ENCODE assay signal across 1 cellular context in genomic region chr15:86316216-86316615, GRCh38.
TF ChIP-seq lines count a peak whose summit lies in the region.

No MANE protein-coding gene starts in this region.

TF ChIP-seq in GM23338, 12 proteins besides CTCF, POLR2A, EP300 and RAD21 (continued from another document):
- TF ChIP-seq ZNF462 (CRISPR knock-in tag; IDR thresholded peaks at IDR 0.05) = no peak
- TF ChIP-seq STAT1 (IDR thresholded peaks at IDR 0.05; ENCODE audit: unreplicated experiment) = no peak
- TF ChIP-seq POLR2AphosphoS5 (IDR thresholded peaks at IDR 0.05; ENCODE audit: low read depth) = no peak
- TF ChIP-seq EZH2 (IDR thresholded peaks at IDR 0.05; ENCODE audit: low read depth, unreplicated experiment) = no peak
